ENCODE assay signal across 8 cellular contexts in genomic region chr3:161293381-161293780, GRCh38.
"Had no signal": no experiment of that assay in that cellular context is flagged by ENCODE, and none has a peak within 500 bp of the region (broad histone marks: within the 10 kb centered on the region; RNA-seq: fewer than 3 reads in every experiment).

No MANE protein-coding gene starts in this region.

- DNase-seq: GOT3, H7, KBM-7 had no signal

- H3K36me3 ChIP-seq: HAP-1 had no signal

- H3K27ac Mint-ChIP-seq: IgD-negative memory B cell had no signal

- H3K4me2 ChIP-seq: KMS-11 had no signal

- H3K4me1 Mint-ChIP-seq: IgD-negative memory B cell had no signal

- H3K4me1 ChIP-seq: HAP-1 had no signal

- H3K27ac ChIP-seq: HL-60, KMS-11 had no signal

- H3K9ac ChIP-seq: KMS-11 had no signal

- H3K4me3 ChIP-seq: HAP-1 had no signal

- H3K9me3 ChIP-seq: HAP-1 had no signal

- ATAC-seq: HepG2 had no signal

- H3K4me3 Mint-ChIP-seq: IgD-negative memory B cell had no signal
